Comparison of ENCODE assay signal across 21 cellular contexts in genomic region chr21:34839070-34839820, GRCh38.
DNase-seq lines count a peak whose midpoint lies in the region; ATAC-seq, FAIRE-seq and TF ChIP-seq lines count a peak whose summit lies in the region.
"Had no signal": no experiment of that assay in that cellular context is flagged by ENCODE, and none has a peak within 500 bp of the region (broad histone marks: within the 10 kb centered on the region; RNA-seq: fewer than 3 reads in every experiment).

No MANE protein-coding gene starts in this region.

- DNase-seq in A549 (ENCODE audit: low read depth in 1 of 2, low spot score in 1 of 2) (no peak), immature natural killer cell (no peak), EL (no peak), hypothalamus (lab: John Stamatoyannopoulos, UW) (no peak), iPS-NIHi7 (ENCODE audit: extremely low spot score) (no peak)
- no peak for DNase-seq in CD8-positive, alpha-beta T cell
- DNase-seq in T-helper 2 cell treated with Interferon-gamma antibody and Interleukin-4, amounts not matched to agents 5 μg/mL and 100 μg/mL, for 36 hours (ENCODE audit: low spot score): no peak
- DNase-seq: Calu3; H9; left ventricle myocardium superior; NCI-H1417; NCI-H526; occipital lobe; stimulated activated naive CD4-positive, alpha-beta T cell had no signal

- H3K27me3 ChIP-seq in CD8-positive, alpha-beta T cell (ENCODE audit: insufficient read depth, low read length): no peaks in the 10 kb centered on the region
- H3K27me3 ChIP-seq: right atrium auricular region had no signal

- no peak for TF ChIP-seq POLR2A in A549 (IDR thresholded peaks at IDR 0.05; ENCODE audit: low read length)

- H3K27ac Mint-ChIP-seq in CD8-positive, alpha-beta T cell: peak overlapping the region; percentile 32
- peak overlapping the region; percentile 15 for H3K27ac Mint-ChIP-seq in activated T-helper 17 cell treated with anti-CD3 and anti-CD28 coated beads, Interleukin-2, amount 50 U/mL, for 72 hours
- peak overlapping the region; percentile 20 to 84 (median 66) for H3K27ac Mint-ChIP-seq in immature natural killer cell
- H3K27ac Mint-ChIP-seq in T-helper 2 cell treated with Interferon-gamma antibody and Interleukin-4, amounts not matched to agents 5 μg/mL and 100 μg/mL, for 36 hours: no peak overlapping the region
- H3K27ac Mint-ChIP-seq: activated naive CD4-positive, alpha-beta T cell treated with anti-CD3 and anti-CD28 coated beads, Interleukin-2, amount 50 U/mL, for 72 hours; dendritic cell treated with granulocyte-macrophage colony-stimulating factor and Interleukin-4, amounts not matched to agents 40 ng/mL and 50 ng/mL, for 4 days; H9 had no signal

- no peak for FAIRE-seq in A549 (lab: Jason Lieb, UNC)
- FAIRE-seq: GM19239, urothelium cell line had no signal

- H3K4me3 Mint-ChIP-seq in CD8-positive, alpha-beta T cell: no peak overlapping the region
- peak overlapping the region; percentile 14 for H3K4me3 Mint-ChIP-seq in activated T-helper 17 cell treated with anti-CD3 and anti-CD28 coated beads, Interleukin-2, amount 50 U/mL, for 72 hours
- H3K4me3 Mint-ChIP-seq in immature natural killer cell: peak overlapping the region in 1 of 5 donors; percentile 16
- no peak overlapping the region for H3K4me3 Mint-ChIP-seq in T-helper 2 cell treated with Interferon-gamma antibody and Interleukin-4, amounts not matched to agents 5 μg/mL and 100 μg/mL, for 36 hours
- H3K4me3 Mint-ChIP-seq: brain; dendritic cell treated with granulocyte-macrophage colony-stimulating factor and Interleukin-4, amounts not matched to agents 40 ng/mL and 50 ng/mL, for 4 days; H9 had no signal

- no peak for TF ChIP-seq EP300 in A549 (IDR thresholded peaks at IDR 0.05)

- TF ChIP-seq RAD21 in A549 (conservative IDR thresholded peaks at IDR 0.05 in 1 of 2, IDR thresholded peaks at IDR 0.05 in 1 of 2): no peak

- H3K4me3 ChIP-seq in A549: peak overlapping the region; percentile 44; the same call in 1 of the 3 replicates
- H3K4me3 ChIP-seq in CD8-positive, alpha-beta T cell (ENCODE audit: low read depth, low read length): no peak overlapping the region
- H3K4me3 ChIP-seq: right atrium auricular region had no signal

- peaks cover 77% of the 10 kb centered on the region for H3K36me3 Mint-ChIP-seq in CD8-positive, alpha-beta T cell
- H3K36me3 Mint-ChIP-seq in activated T-helper 17 cell treated with anti-CD3 and anti-CD28 coated beads, Interleukin-2, amount 50 U/mL, for 72 hours (ENCODE audit: low read depth): peaks cover 100% of the 10 kb centered on the region
- peaks cover 0 to 30% (median 8%) of the 10 kb centered on the region in 3 donors for H3K36me3 Mint-ChIP-seq in immature natural killer cell
- peaks cover 66% of the 10 kb centered on the region for H3K36me3 Mint-ChIP-seq in T-helper 2 cell treated with Interferon-gamma antibody and Interleukin-4, amounts not matched to agents 5 μg/mL and 100 μg/mL, for 36 hours (ENCODE audit: low read depth)

- H3K27me3 Mint-ChIP-seq in CD8-positive, alpha-beta T cell (ENCODE audit: low read depth): no peaks in the 10 kb centered on the region
- H3K27me3 Mint-ChIP-seq in activated T-helper 17 cell treated with anti-CD3 and anti-CD28 coated beads, Interleukin-2, amount 50 U/mL, for 72 hours: no peaks in the 10 kb centered on the region
- peaks cover 0 to 10% (median 3%) of the 10 kb centered on the region in 3 donors for H3K27me3 Mint-ChIP-seq in immature natural killer cell (ENCODE audit: low read depth in 3 of 3)
- H3K27me3 Mint-ChIP-seq in T-helper 2 cell treated with Interferon-gamma antibody and Interleukin-4, amounts not matched to agents 5 μg/mL and 100 μg/mL, for 36 hours (ENCODE audit: low read depth): no peaks in the 10 kb centered on the region
- H3K27me3 Mint-ChIP-seq: dendritic cell treated with granulocyte-macrophage colony-stimulating factor and Interleukin-4, amounts not matched to agents 40 ng/mL and 50 ng/mL, for 4 days had no signal

- H3K36me3 ChIP-seq in CD8-positive, alpha-beta T cell (ENCODE audit: insufficient read depth, low read length): peaks cover 13% of the 10 kb centered on the region
- H3K36me3 ChIP-seq: right atrium auricular region had no signal

- H3K9me3 Mint-ChIP-seq in CD8-positive, alpha-beta T cell: no peaks in the 10 kb centered on the region
- H3K9me3 Mint-ChIP-seq in activated T-helper 17 cell treated with anti-CD3 and anti-CD28 coated beads, Interleukin-2, amount 50 U/mL, for 72 hours: no peaks in the 10 kb centered on the region
- no peaks in the 10 kb centered on the region for H3K9me3 Mint-ChIP-seq in immature natural killer cell
- H3K9me3 Mint-ChIP-seq in T-helper 2 cell treated with Interferon-gamma antibody and Interleukin-4, amounts not matched to agents 5 μg/mL and 100 μg/mL, for 36 hours: no peaks in the 10 kb centered on the region
- H3K9me3 Mint-ChIP-seq: activated naive CD4-positive, alpha-beta T cell treated with anti-CD3 and anti-CD28 coated beads, Interleukin-2, amount 50 U/mL, for 72 hours; brain; dendritic cell treated with granulocyte-macrophage colony-stimulating factor and Interleukin-4, amounts not matched to agents 40 ng/mL and 50 ng/mL, for 4 days; H9 had no signal

- CTCF ChIA-PET in A549 (lab: Yijun Ruan, JAX): interaction anchor here (0.6 to 1.4 kb wide), 2 partner anchors 26 to 94 kb away, joined by 3 to 6 read pairs; no protein-coding TSS in a partner anchor
- CTCF ChIA-PET in CD8-positive, alpha-beta T cell (lab: Charles Lee): no interaction called here

- ATAC-seq in A549: no peak
- no peak for ATAC-seq in CD8-positive, alpha-beta T cell
- peak; percentile 27 for ATAC-seq in activated T-helper 17 cell treated with anti-CD3 and anti-CD28 coated beads, Interleukin-2, amount 50 U/mL, for 72 hours (replicated peaks)
- ATAC-seq: activated naive CD4-positive, alpha-beta T cell treated with anti-CD3 and anti-CD28 coated beads, Interleukin-2, amount 50 U/mL, for 72 hours; left ventricle myocardium superior had no signal

- H3K9me3 ChIP-seq in A549: no peaks in the 10 kb centered on the region
- H3K9me3 ChIP-seq in CD8-positive, alpha-beta T cell (ENCODE audit: low read length): no peaks in the 10 kb centered on the region
- H3K9me3 ChIP-seq: right atrium auricular region had no signal

- peak overlapping the region; percentile 37 to 56; a peak in 3 of 6 replicates for H3K27ac ChIP-seq in A549
- H3K27ac ChIP-seq in CD8-positive, alpha-beta T cell (ENCODE audit: low read depth, low read length): no peak overlapping the region
- H3K27ac ChIP-seq: right atrium auricular region had no signal

- TF ChIP-seq CTCF in A549 (IDR thresholded peaks at IDR 0.05): no peak
- no peak for TF ChIP-seq CTCF in CD8-positive, alpha-beta T cell (IDR thresholded peaks at IDR 0.05)

- peaks cover 43% of the 10 kb centered on the region for H3K4me1 ChIP-seq in A549
- H3K4me1 ChIP-seq in CD8-positive, alpha-beta T cell (ENCODE audit: insufficient read depth, low read length): peaks cover 16% of the 10 kb centered on the region

- peaks cover 52% of the 10 kb centered on the region for H3K4me1 Mint-ChIP-seq in CD8-positive, alpha-beta T cell (ENCODE audit: low read depth)
- peaks cover 51% of the 10 kb centered on the region for H3K4me1 Mint-ChIP-seq in activated T-helper 17 cell treated with anti-CD3 and anti-CD28 coated beads, Interleukin-2, amount 50 U/mL, for 72 hours
- peaks cover 36 to 55% of the 10 kb centered on the region in 2 donors for H3K4me1 Mint-ChIP-seq in immature natural killer cell
- H3K4me1 Mint-ChIP-seq in T-helper 2 cell treated with Interferon-gamma antibody and Interleukin-4, amounts not matched to agents 5 μg/mL and 100 μg/mL, for 36 hours (ENCODE audit: low read depth): peaks cover 56% of the 10 kb centered on the region

- POLR2A ChIA-PET in A549 (lab: Yijun Ruan, JAX): no interaction called here
- POLR2A ChIA-PET in CD8-positive, alpha-beta T cell (lab: Charles Lee): no interaction called here

- WGBS in A549 (ENCODE audit: missing lambda C conversion rate): 93% methylated on average over 12 of the region's 12 CpGs

- H3K4me2 ChIP-seq in A549: peak overlapping the region; percentile 87

- intact Hi-C loops in CD8-positive, alpha-beta T cell (cut with DNase I, micrococcal nuclease): no loop called here

TF ChIP-seq in A549, 52 proteins besides CTCF, POLR2A, EP300 and RAD21:
- TF ChIP-seq RARB (CRISPR knock-in tag; IDR thresholded peaks at IDR 0.05): no peak
- TF ChIP-seq, protein P1, sequence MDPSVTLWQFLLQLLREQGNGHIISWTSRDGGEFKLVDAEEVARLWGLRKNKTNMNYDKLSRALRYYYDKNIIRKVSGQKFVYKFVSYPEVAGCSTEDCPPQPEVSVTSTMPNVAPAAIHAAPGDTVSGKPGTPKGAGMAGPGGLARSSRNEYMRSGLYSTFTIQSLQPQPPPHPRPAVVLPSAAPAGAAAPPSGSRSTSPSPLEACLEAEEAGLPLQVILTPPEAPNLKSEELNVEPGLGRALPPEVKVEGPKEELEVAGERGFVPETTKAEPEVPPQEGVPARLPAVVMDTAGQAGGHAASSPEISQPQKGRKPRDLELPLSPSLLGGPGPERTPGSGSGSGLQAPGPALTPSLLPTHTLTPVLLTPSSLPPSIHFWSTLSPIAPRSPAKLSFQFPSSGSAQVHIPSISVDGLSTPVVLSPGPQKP (IDR thresholded peaks at IDR 0.05; ENCODE audit: low read depth, low read length): no peak
- TF ChIP-seq MAZ (IDR thresholded peaks at IDR 0.05; ENCODE audit: borderline replicate concordance, low read depth, low read length): no peak
- no peak for TF ChIP-seq CHD4 (IDR thresholded peaks at IDR 0.05; ENCODE audit: borderline replicate concordance)
- no peak for TF ChIP-seq KDM5A (IDR thresholded peaks at IDR 0.05)
- no peak for TF ChIP-seq ZC3H11A (IDR thresholded peaks at IDR 0.05)
- TF ChIP-seq MAX (IDR thresholded peaks at IDR 0.05): no peak
- TF ChIP-seq NPAS2 (CRISPR knock-in tag; IDR thresholded peaks at IDR 0.05; ENCODE audit: borderline replicate concordance): no peak
